11 cellular contexts compared by ENCODE assay signal in genomic region chr17:17055286-17056166, GRCh38. TPM values are rescaled to one million over a fixed set of nuclear protein-coding genes. Genes with fewer than 3 reads are reported as not detected.
DNase-seq lines count a peak whose midpoint lies in the region; ATAC-seq, FAIRE-seq and TF ChIP-seq lines count a peak whose summit lies in the region.
"Had no signal": no experiment of that assay in that cellular context is flagged by ENCODE, and none has a peak within 500 bp of the region (broad histone marks: within the 10 kb centered on the region; RNA-seq: fewer than 3 reads in every experiment).

No MANE protein-coding gene starts in this region.

- no peak overlapping the region for H3K4me3 ChIP-seq in A673 (ENCODE audit: low read depth, low read length, poor library complexity, severe bottlenecking)
- H3K4me3 ChIP-seq in esophagus squamous epithelium, result no peak overlapping the region

- peaks cover 43% of the 10 kb centered on the region for H3K4me1 Mint-ChIP-seq in osteocyte (ENCODE audit: unreplicated experiment)

- DNase-seq in A673 (ENCODE audit: low spot score) (peak; percentile 57), NCI-H2081 (lab: John Stamatoyannopoulos, UW) (peak; percentile 39 to 81), esophagus squamous epithelium (lab: John Stamatoyannopoulos, UW) (no peak), osteocyte (ENCODE audit: extremely low spot score, unreplicated experiment) (no peak), hippocampal formation (lab: John Stamatoyannopoulos, UW) (no peak), GM12892 (ENCODE audit: insufficient read length) (no peak)
- DNase-seq: activated gamma-delta T cell, NCI-H510A had no signal

- no peaks in the 10 kb centered on the region for H3K9me3 Mint-ChIP-seq in osteocyte (ENCODE audit: unreplicated experiment)
- H3K9me3 Mint-ChIP-seq: naive thymus-derived CD8-positive, alpha-beta T cell had no signal

- peaks cover 4% of the 10 kb centered on the region for H3K36me3 ChIP-seq in A673 (ENCODE audit: insufficient read depth, low read length, poor library complexity, severe bottlenecking)
- H3K36me3 ChIP-seq in esophagus squamous epithelium, result peaks cover 0 to 26% (median 0%) of the 10 kb centered on the region in 3 donors

- no peak for ATAC-seq in HG03095 (IDR thresholded peaks at IDR 0.05; ENCODE audit: unreplicated experiment)
- ATAC-seq in HG03520 (IDR thresholded peaks at IDR 0.05; ENCODE audit: unreplicated experiment), result no peak
- ATAC-seq: naive thymus-derived CD8-positive, alpha-beta T cell had no signal

- TF ChIP-seq POLR2A in esophagus squamous epithelium (IDR thresholded peaks at IDR 0.05), result no peak
- TF ChIP-seq POLR2A in GM12892 (IDR thresholded peaks at IDR 0.05; ENCODE audit: low read depth, low read length), result no peak

- H3K27ac Mint-ChIP-seq in osteocyte (ENCODE audit: unreplicated experiment), result peak overlapping the region; percentile 44

- no peak overlapping the region for H3K4me3 Mint-ChIP-seq in osteocyte (ENCODE audit: unreplicated experiment)
- H3K4me3 Mint-ChIP-seq: naive thymus-derived CD8-positive, alpha-beta T cell had no signal

- POLR2A ChIA-PET in A673 (lab: Charles Lee; ENCODE audit: low non-redundant PET), result interaction anchor here (0.5 kb wide), 1 partner anchor 144 kb away, joined by 6 read pairs; no protein-coding TSS in a partner anchor

- no TSS peak for BruUV-seq in A673 (replicated peaks; lab: Mats Ljungman, UMichigan)

- CTCF ChIA-PET in A673 (lab: Charles Lee), result interaction anchor here (1.1 kb wide), 1 partner anchor 86 kb away, joined by 3 read pairs; no protein-coding TSS in a partner anchor

- 63 to 84% methylated on average over 9 to 15 of the region's 16 CpGs for WGBS in esophagus squamous epithelium, 2 donors

- intact Hi-C loops in A673 (cut with micrococcal nuclease; ENCODE audit: unreplicated experiment), result no loop called here
- intact Hi-C loops in esophagus squamous epithelium (cut with DNase I), result no loop called here

- no peaks in the 10 kb centered on the region for H3K9me3 ChIP-seq in A673 (ENCODE audit: low read depth, low read length, poor library complexity, severe bottlenecking)
- no peaks in the 10 kb centered on the region for H3K9me3 ChIP-seq in esophagus squamous epithelium

- H3K36me3 Mint-ChIP-seq in osteocyte (ENCODE audit: unreplicated experiment), result peaks cover under 1% of the 10 kb centered on the region

- no peaks in the 10 kb centered on the region for H3K27me3 ChIP-seq in A673 (replicated peaks; ENCODE audit: insufficient read depth, low read depth, low read length, poor library complexity)
- no peaks in the 10 kb centered on the region for H3K27me3 ChIP-seq in esophagus squamous epithelium

- H3K27ac ChIP-seq in A673 (ENCODE audit: low read depth, low read length, poor library complexity, severe bottlenecking) (peak overlapping the region; percentile 21), esophagus squamous epithelium (peak overlapping the region; percentile 37 to 87 (median 82))

- FAIRE-seq in GM12892 (lab: Jason Lieb, UNC), result no peak

- peaks cover 38% of the 10 kb centered on the region for H3K4me1 ChIP-seq in A673 (ENCODE audit: insufficient read depth, low read length, poor library complexity, severe bottlenecking)
- H3K4me1 ChIP-seq in esophagus squamous epithelium, result peaks cover 56 to 100% (median 64%) of the 10 kb centered on the region in 3 donors

- TF ChIP-seq CTCF in A673 (conservative IDR thresholded peaks at IDR 0.05; ENCODE audit: low read depth, low read length), result no peak
- peak in 1 of 6 experiments; percentile 11 for TF ChIP-seq CTCF in esophagus squamous epithelium (IDR thresholded peaks at IDR 0.05)
- no peak for TF ChIP-seq CTCF in osteocyte (IDR thresholded peaks at IDR 0.05)

- no peaks in the 10 kb centered on the region for H3K27me3 Mint-ChIP-seq in osteocyte (ENCODE audit: unreplicated experiment)
- H3K27me3 Mint-ChIP-seq: naive thymus-derived CD8-positive, alpha-beta T cell had no signal

RNA-seq across cellular contexts. Expression of gene MPRIP, which starts 13.3 kb away (rescaled TPM):
- total RNA-seq in A673 (2021) (290 and 302 TPM in 2 replicates), esophagus squamous epithelium (100 to 1,000 TPM in 3 of 4 donors, 10 to 100 TPM in 1; 65.7 to 168 (median 147) TPM), osteocyte (206 and 209 TPM in 2 replicates)
- polyA plus RNA-seq in GM12892 (2012; ENCODE audit: missing spikeins), result 53.9 TPM

Comparison
In these comparisons a context has a peak if more than half of its experiments do, and no peak if none do; other contexts are left out.
1. DNase-seq: peak in A673 (single experiment) and NCI-H2081 (2 of 2); none in esophagus squamous epithelium (single experiment), osteocyte (single experiment), hippocampal formation (0 of 2) and GM12892 (single experiment).